31 cellular contexts compared by ENCODE assay signal in the genomic region with DNA sequence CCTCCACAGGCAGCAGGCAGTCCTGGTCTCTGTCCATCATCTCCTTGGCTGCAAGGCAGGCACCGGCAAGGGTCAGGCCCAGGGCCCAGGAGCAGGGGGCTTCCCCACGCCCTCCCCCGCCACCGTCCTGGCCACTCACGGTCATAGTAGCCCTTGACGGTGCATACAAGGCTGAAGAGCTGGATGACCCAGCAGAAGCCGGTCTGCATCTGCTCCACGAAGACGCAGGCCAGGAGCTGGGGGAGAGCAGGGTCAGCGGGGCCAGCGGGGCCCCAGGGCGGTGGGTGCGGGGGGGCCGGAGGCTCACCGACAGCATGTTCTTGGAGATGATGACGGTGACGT. TPM values are rescaled to one million over a fixed set of nuclear protein-coding genes. Genes with fewer than 3 reads are reported as not detected.
"Had no signal": no experiment of that assay in that cellular context is flagged by ENCODE, and none has a peak within 500 bp of the region (broad histone marks: within the 10 kb centered on the region; RNA-seq: fewer than 3 reads in every experiment).

No MANE protein-coding gene starts in this region.

- H3K27ac ChIP-seq: ascending aorta, breast epithelium, cardiac muscle cell, coronary artery, dorsolateral prefrontal cortex, WERI-Rb-1 had no signal

- H3K27ac Mint-ChIP-seq: activated B cell treated with CpG ODN at 0.5 μM for 24 hours; activated CD8-positive, alpha-beta T cell treated with anti-CD3 and anti-CD28 coated beads for 36 hours; activated naive CD4-positive, alpha-beta T cell treated with anti-CD3 and anti-CD28 coated beads, Interleukin-2, amount 50 U/mL, for 72 hours; activated naive CD8-positive, alpha-beta T cell treated with anti-CD3 and anti-CD28 coated beads, Interleukin-2, amount 10 ng/mL, durations not matched to agents 7 days and 5 days; activated T-cell treated with anti-CD3 and anti-CD28 coated beads, Interleukin-2, amount 50 U/mL, for 72 hours; brain; dendritic cell treated with granulocyte-macrophage colony-stimulating factor and Interleukin-4, amounts not matched to agents 40 ng/mL and 50 ng/mL, for 4 days; endodermal cell; T-helper 17 cell had no signal

- H3K4me3 Mint-ChIP-seq: activated B cell treated with CpG ODN at 0.5 μM for 24 hours; activated CD8-positive, alpha-beta T cell treated with anti-CD3 and anti-CD28 coated beads for 36 hours; activated naive CD4-positive, alpha-beta T cell treated with anti-CD3 and anti-CD28 coated beads, Interleukin-2, amount 10 ng/mL, durations not matched to agents 7 days and 5 days; activated naive CD8-positive, alpha-beta T cell treated with anti-CD3 and anti-CD28 coated beads, Interleukin-2, amount 10 ng/mL, durations not matched to agents 7 days and 5 days; activated T-cell treated with anti-CD3 and anti-CD28 coated beads, Interleukin-2, amount 50 U/mL, for 72 hours; brain; dendritic cell treated with granulocyte-macrophage colony-stimulating factor and Interleukin-4, amounts not matched to agents 40 ng/mL and 50 ng/mL, for 4 days; endodermal cell; T-helper 17 cell; T-helper 2 cell treated with Interferon-gamma antibody and Interleukin-4, amounts not matched to agents 5 μg/mL and 100 μg/mL, for 36 hours had no signal

- H3K4me1 Mint-ChIP-seq: activated B cell treated with CpG ODN at 0.5 μM for 24 hours, endodermal cell had no signal

- H3K4me3 ChIP-seq: ascending aorta, breast epithelium, cardiac muscle cell, coronary artery, dorsolateral prefrontal cortex had no signal

- H3K36me3 Mint-ChIP-seq: brain had no signal

- H3K9me3 Mint-ChIP-seq: activated B cell treated with CpG ODN at 0.5 μM for 24 hours; activated CD8-positive, alpha-beta T cell treated with anti-CD3 and anti-CD28 coated beads for 36 hours; activated naive CD4-positive, alpha-beta T cell treated with anti-CD3 and anti-CD28 coated beads, Interleukin-2, amount 10 ng/mL, durations not matched to agents 7 days and 5 days; activated naive CD4-positive, alpha-beta T cell treated with anti-CD3 and anti-CD28 coated beads, Interleukin-2, amount 50 U/mL, for 72 hours; activated naive CD8-positive, alpha-beta T cell treated with anti-CD3 and anti-CD28 coated beads, Interleukin-2, amount 10 ng/mL, durations not matched to agents 7 days and 5 days; activated T-cell treated with anti-CD3 and anti-CD28 coated beads, Interleukin-2, amount 50 U/mL, for 72 hours; brain; dendritic cell treated with granulocyte-macrophage colony-stimulating factor and Interleukin-4, amounts not matched to agents 40 ng/mL and 50 ng/mL, for 4 days; endodermal cell; T-helper 2 cell treated with Interferon-gamma antibody and Interleukin-4, amounts not matched to agents 5 μg/mL and 100 μg/mL, for 36 hours had no signal

- H3K27me3 ChIP-seq: ascending aorta, breast epithelium, cardiac muscle cell, dorsolateral prefrontal cortex had no signal

- DNase-seq: activated B cell treated with CpG ODN at 0.5 μM for 24 hours; activated CD4-positive, alpha-beta T cell treated with anti-CD3 and anti-CD28 coated beads for 48 hours; activated CD4-positive, alpha-beta T cell treated with anti-CD3 and anti-CD28 coated beads, Interleukin-2, amount 50 U/mL, for 1 hour; activated CD4-positive, alpha-beta T cell treated with anti-CD3 and anti-CD28 coated beads, Interleukin-2, amount 50 U/mL, for 48 hours; activated CD8-positive, alpha-beta memory T cell treated with anti-CD3 and anti-CD28 coated beads for 24 hours; activated CD8-positive, alpha-beta T cell treated with anti-CD3 and anti-CD28 coated beads for 36 hours; activated gamma-delta T cell; activated naive CD4-positive, alpha-beta T cell; activated naive CD4-positive, alpha-beta T cell treated with anti-CD3 and anti-CD28 coated beads, Interleukin-2, amount 10 ng/mL, durations not matched to agents 7 days and 5 days; activated naive CD8-positive, alpha-beta T cell treated with anti-CD3 and anti-CD28 coated beads, Interleukin-2, amount 10 ng/mL, durations not matched to agents 7 days and 5 days; activated T-cell treated with anti-CD3 and anti-CD28 coated beads, Interleukin-2, amount 50 U/mL, for 72 hours; central memory CD4-positive, alpha-beta T cell; effector memory CD4-positive, alpha-beta T cell; endodermal cell; foreskin fibroblast; T-helper 1 cell; T-helper 17 cell; T1000; WERI-Rb-1 had no signal

- H3K36me3 ChIP-seq: breast epithelium, WERI-Rb-1 had no signal

- H3K27me3 Mint-ChIP-seq: activated B cell treated with CpG ODN at 0.5 μM for 24 hours; activated CD8-positive, alpha-beta T cell treated with anti-CD3 and anti-CD28 coated beads for 36 hours; activated naive CD4-positive, alpha-beta T cell treated with anti-CD3 and anti-CD28 coated beads, Interleukin-2, amount 10 ng/mL, durations not matched to agents 7 days and 5 days; activated naive CD8-positive, alpha-beta T cell treated with anti-CD3 and anti-CD28 coated beads, Interleukin-2, amount 10 ng/mL, durations not matched to agents 7 days and 5 days; brain; dendritic cell treated with granulocyte-macrophage colony-stimulating factor and Interleukin-4, amounts not matched to agents 40 ng/mL and 50 ng/mL, for 4 days; T-helper 17 cell had no signal

- H3K9me3 ChIP-seq: ascending aorta, breast epithelium had no signal

- ATAC-seq: activated CD4-positive, CD25-positive, alpha-beta regulatory T cell treated with anti-CD3 and anti-CD28 coated beads, Interleukin-2, amount 50 U/mL, for 24 hours; activated CD8-positive, alpha-beta T cell treated with anti-CD3 and anti-CD28 coated beads for 36 hours; activated T-cell treated with anti-CD3 and anti-CD28 coated beads, Interleukin-2, amount 50 U/mL, for 72 hours; T-helper 17 cell had no signal

- H3K4me1 ChIP-seq: ascending aorta, breast epithelium had no signal

RNA-seq across cellular contexts. Expression of a gene that starts 40.1 kb away (rescaled TPM):
- total RNA-seq: ascending aorta, cerebellum, frontal cortex had no signal
